In the genomic region with DNA sequence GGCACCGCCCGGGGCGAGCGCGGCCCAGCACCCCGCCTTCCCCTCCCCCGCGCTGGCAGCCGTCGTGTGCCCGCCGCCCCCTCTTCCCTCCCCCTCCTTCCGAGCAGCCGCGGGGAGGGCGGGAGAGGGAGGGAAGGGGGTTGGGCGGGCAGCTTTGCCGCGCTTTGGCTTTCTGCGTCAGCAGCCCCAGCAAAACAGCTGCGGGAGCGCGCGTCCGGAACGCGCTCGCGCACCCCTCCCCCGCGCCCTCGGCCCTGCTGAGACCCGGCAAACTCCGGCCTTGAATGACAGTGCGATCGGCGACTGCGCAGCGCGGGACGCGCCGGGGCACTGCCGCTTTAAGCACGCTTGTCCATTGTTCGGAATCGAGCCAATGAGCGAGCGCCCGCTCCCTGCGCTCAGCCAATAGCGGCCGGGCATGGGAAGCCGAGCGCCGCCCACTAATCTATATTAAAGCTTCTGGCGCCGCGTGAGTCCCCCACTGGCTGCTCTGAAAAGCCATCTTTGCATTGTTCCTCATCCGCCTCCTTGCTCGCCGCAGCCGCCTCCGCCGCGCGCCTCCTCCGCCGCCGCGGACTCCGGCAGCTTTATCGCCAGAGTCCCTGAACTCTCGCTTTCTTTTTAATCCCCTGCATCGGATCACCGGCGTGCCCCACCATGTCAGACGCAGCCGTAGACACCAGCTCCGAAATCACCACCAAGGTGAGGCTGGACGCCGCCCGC, we compare ENCODE assay signal across 8 cellular contexts. TPM values are rescaled to one million over a fixed set of nuclear protein-coding genes. Genes with fewer than 3 reads are reported as not detected.
A peak's percentile ranks its signal among the peaks of the same experiment; 100 is the strongest.
DNase-seq lines count a peak whose midpoint lies in the region; ATAC-seq and TF ChIP-seq lines count a peak whose summit lies in the region.

A gene with protein sequence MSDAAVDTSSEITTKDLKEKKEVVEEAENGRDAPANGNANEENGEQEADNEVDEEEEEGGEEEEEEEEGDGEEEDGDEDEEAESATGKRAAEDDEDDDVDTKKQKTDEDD (plus strand): TSS at position 476 of the 723 bp plus-strand sequence. CDS start 182 bp downstream, at position 658.

- H3K9me3 Mint-ChIP-seq in chondrocyte (ENCODE audit: low read depth): no peaks in the 10 kb centered on the region

- H3K4me3 ChIP-seq in kidney epithelial cell (ENCODE audit: low read depth, low read length): peak within 1 kb of the TSS; percentile 96

- H3K4me1 Mint-ChIP-seq in chondrocyte (ENCODE audit: low read depth): peaks cover 26% of the 10 kb centered on the region

- H3K36me3 Mint-ChIP-seq in chondrocyte (ENCODE audit: low read depth): peaks cover 12% of the 10 kb centered on the region

- H3K27me3 ChIP-seq in kidney epithelial cell (ENCODE audit: control insufficient read depth, insufficient read depth, low read length): no peaks in the 10 kb centered on the region

- peak; percentile 99 for TF ChIP-seq POLR2A in GM19193 (IDR thresholded peaks at IDR 0.05; ENCODE audit: extremely low read depth, insufficient read depth, insufficient read length)

- H3K36me3 ChIP-seq in kidney epithelial cell (ENCODE audit: control insufficient read depth, insufficient read depth, low read length): peaks cover 4% of the 10 kb centered on the region

- H3K4me3 Mint-ChIP-seq in chondrocyte (ENCODE audit: unreplicated experiment): peak within 1 kb of the TSS; percentile 95

- TF ChIP-seq CTCF in chondrocyte (IDR thresholded peaks at IDR 0.05) (no peak), kidney epithelial cell (IDR thresholded peaks at IDR 0.05; ENCODE audit: insufficient read depth, low read length, poor library complexity, severe bottlenecking) (no peak)

- peak; percentile 95 for DNase-seq in AG20443 (ENCODE audit: low spot score)
- DNase-seq in NCI-H510A treated with DMSO at 0.1 percent for 48 hours (lab: John Stamatoyannopoulos, UW): peak; percentile 99
- peak; percentile 97 for DNase-seq in activated CD4-positive, alpha-beta T cell treated with anti-CD3 and anti-CD28 coated beads for 24 hours (ENCODE audit: low read depth in 2 of 2)
- DNase-seq in chondrocyte (ENCODE audit: low spot score): peak; percentile 100
- DNase-seq in kidney epithelial cell (ENCODE audit: low read depth): peak; percentile 99
- DNase-seq in stimulated activated CD4-positive, alpha-beta T cell treated with anti-CD3 and anti-CD28 coated beads, Interleukin-15, amount 100 ng/mL, for 48 hours (ENCODE audit: low read depth in 2 of 2): peak; percentile 99

- ATAC-seq in HG03439 (IDR thresholded peaks at IDR 0.05; ENCODE audit: unreplicated experiment): peak; percentile 54

- no peaks in the 10 kb centered on the region for H3K27me3 Mint-ChIP-seq in chondrocyte (ENCODE audit: low read depth)

- peak within 1 kb of the TSS; percentile 100 for H3K27ac Mint-ChIP-seq in chondrocyte (ENCODE audit: unreplicated experiment)

RNA-seq across cellular contexts. Expression of the gene that starts here (rescaled TPM):
- total RNA-seq in chondrocyte (391 to 435 TPM (median 409 TPM) in 3 replicates), kidney epithelial cell (757 and 913 TPM in 2 replicates)

Comparison
In these comparisons a context has a peak if more than half of its experiments do, and no peak if none do; other contexts are left out.
1. Peak in every context shown above with its lines: DNase-seq, ATAC-seq and H3K4me3 ChIP-seq.